2 cellular contexts compared by ENCODE assay signal in the genomic region with DNA sequence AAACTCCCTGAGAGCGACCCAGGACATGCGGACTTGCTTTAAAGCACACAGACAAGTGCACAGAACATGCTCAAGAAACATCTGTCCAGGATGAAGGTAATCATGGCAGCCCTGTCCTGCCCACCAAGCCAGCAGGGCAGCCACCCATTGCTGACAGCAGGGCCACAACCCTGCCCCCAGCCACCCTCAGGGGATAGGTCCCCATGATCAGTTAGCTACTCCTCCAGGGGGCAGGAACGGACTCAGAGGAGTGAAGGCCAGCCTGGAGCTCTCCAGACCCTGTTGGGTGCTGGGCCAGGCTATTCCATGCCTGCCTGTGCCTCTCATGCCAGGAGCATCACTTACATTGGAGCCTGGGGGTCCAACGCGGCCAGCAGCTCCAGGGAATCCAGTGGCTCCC.
TF ChIP-seq lines count a peak whose summit lies in the region.

No MANE protein-coding gene starts in this region.

TF ChIP-seq in GM23338, 12 proteins besides CTCF, POLR2A, EP300 and RAD21 (continued from another document):
- TF ChIP-seq ZNF462 (CRISPR knock-in tag; IDR thresholded peaks at IDR 0.05) (no peak), JUNB (IDR thresholded peaks at IDR 0.05; ENCODE audit: unreplicated experiment) (no peak), EZH2 (IDR thresholded peaks at IDR 0.05; ENCODE audit: low read depth, unreplicated experiment) (no peak), NANOG (IDR thresholded peaks at IDR 0.05; ENCODE audit: borderline replicate concordance) (no peak), ZNF114 (CRISPR knock-in tag; IDR thresholded peaks at IDR 0.05) (no peak), REST (IDR thresholded peaks at IDR 0.05; ENCODE audit: unreplicated experiment) (no peak), CREB1 (CRISPR knock-in tag; IDR thresholded peaks at IDR 0.05; ENCODE audit: low read depth) (no peak), ZNF331 (CRISPR knock-in tag; IDR thresholded peaks at IDR 0.05; ENCODE audit: low read depth) (no peak)
- TF ChIP-seq, protein P1, sequence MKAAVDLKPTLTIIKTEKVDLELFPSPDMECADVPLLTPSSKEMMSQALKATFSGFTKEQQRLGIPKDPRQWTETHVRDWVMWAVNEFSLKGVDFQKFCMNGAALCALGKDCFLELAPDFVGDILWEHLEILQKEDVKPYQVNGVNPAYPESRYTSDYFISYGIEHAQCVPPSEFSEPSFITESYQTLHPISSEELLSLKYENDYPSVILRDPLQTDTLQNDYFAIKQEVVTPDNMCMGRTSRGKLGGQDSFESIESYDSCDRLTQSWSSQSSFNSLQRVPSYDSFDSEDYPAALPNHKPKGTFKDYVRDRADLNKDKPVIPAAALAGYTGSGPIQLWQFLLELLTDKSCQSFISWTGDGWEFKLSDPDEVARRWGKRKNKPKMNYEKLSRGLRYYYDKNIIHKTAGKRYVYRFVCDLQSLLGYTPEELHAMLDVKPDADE (IDR thresholded peaks at IDR 0.05) = no peak
TF ChIP-seq in GM23338: peak in this region for 0.

TF ChIP-seq in HCT116, 20 proteins besides CTCF, POLR2A, EP300 and RAD21:
- TF ChIP-seq ZBTB33 (IDR thresholded peaks at IDR 0.05; ENCODE audit: extremely low read depth, insufficient replicate concordance, low read length) = no peak
